Comparison of ENCODE assay signal across 25 cellular contexts in the genomic region with DNA sequence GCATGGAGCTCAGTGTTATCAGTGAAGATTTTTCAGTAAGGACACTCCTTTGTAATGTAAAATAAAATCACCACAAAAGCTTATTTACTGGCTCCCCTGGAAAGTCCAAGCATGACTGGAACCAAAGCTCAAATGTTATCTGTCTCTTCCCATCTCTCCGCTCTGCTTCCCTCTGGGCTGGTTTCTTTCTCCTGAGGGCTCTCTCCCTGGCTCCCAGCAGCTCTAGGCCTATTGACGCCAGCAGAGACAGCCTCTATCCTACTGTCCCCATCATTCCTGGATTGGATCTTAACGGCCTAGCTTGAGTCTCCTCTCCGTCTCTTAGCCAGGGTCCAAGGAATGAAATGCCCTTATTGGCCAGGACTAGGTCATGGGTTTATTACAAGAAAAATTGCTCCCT.
DNase-seq lines count a peak whose midpoint lies in the region; ATAC-seq and TF ChIP-seq lines count a peak whose summit lies in the region.
"Had no signal": no experiment of that assay in that cellular context is flagged by ENCODE, and none has a peak within 500 bp of the region (broad histone marks: within the 10 kb centered on the region; RNA-seq: fewer than 3 reads in every experiment).

No MANE protein-coding gene starts in this region.

- ATAC-seq in HCT116 = no peak
- ATAC-seq in GM19351 (IDR thresholded peaks at IDR 0.05; ENCODE audit: unreplicated experiment) = no peak
- ATAC-seq in GM21367 (IDR thresholded peaks at IDR 0.05; ENCODE audit: unreplicated experiment) = no peak
- ATAC-seq: CD8-positive, alpha-beta T cell; Panc1 had no signal

- H3K27ac ChIP-seq in BLaER1 treated with 17β-estradiol and CSF1 and Interleukin-3, amounts not matched to agents 10 nM and 100 nM = peak overlapping the region in 3 of 11 experiments; percentile 24 to 65 (median 55); a peak in 3 of 22 replicates
- no peak overlapping the region for H3K27ac ChIP-seq in HCT116 (ENCODE audit: low read depth, low read length)
- no peak overlapping the region for H3K27ac ChIP-seq in mesendoderm (ENCODE audit: low read depth, low read length)
- H3K27ac ChIP-seq: C4-2B, KMS-11, RWPE1, SK-N-MC had no signal

- DNase-seq in HCT116 (ENCODE audit: low read depth, low spot score) (no peak), SK-N-DZ (ENCODE audit: low spot score) (peak; percentile 42), mesendoderm (peak; percentile 48), MCF 10A (ENCODE audit: unreplicated experiment) (no peak)
- DNase-seq: AML-193; Caco-2; CD8-positive, alpha-beta T cell; DMS 273 treated with DMSO at 0.1 percent for 48 hours; DND-41; GOT3; NCI-H1092 treated with DMSO at 0.1 percent for 48 hours; NCI-H1436; NCI-H446; NCI-H526; NCI-H82 had no signal

- POLR2A ChIA-PET in HCT116 (lab: Charles Lee) (no interaction called here), MCF 10A (lab: Yijun Ruan, JAX) (no interaction called here)

- intact Hi-C loops in HCT116 (cut with micrococcal nuclease) = no loop called here
- intact Hi-C loops in MCF 10A (cut with micrococcal nuclease) = no loop called here

- peak overlapping the region in 6 of 11 experiments; percentile 1 to 71 (median 50); a peak in 6 of 22 replicates for H3K4me2 ChIP-seq in BLaER1 treated with 17β-estradiol and CSF1 and Interleukin-3, amounts not matched to agents 10 nM and 100 nM
- H3K4me2 ChIP-seq in HCT116 (ENCODE audit: low read length) = no peak overlapping the region
- H3K4me2 ChIP-seq in mesendoderm (ENCODE audit: low read length) = no peak overlapping the region
- H3K4me2 ChIP-seq: KMS-11 had no signal

- H3K79me1 ChIP-seq in mesendoderm (ENCODE audit: low read length) = no peaks in the 10 kb centered on the region

- no peaks in the 10 kb centered on the region for H3K9me2 ChIP-seq in HCT116 (ENCODE audit: insufficient read depth)

- H3K79me2 ChIP-seq in HCT116 (ENCODE audit: insufficient read depth, low read length) = no peaks in the 10 kb centered on the region
- no peaks in the 10 kb centered on the region for H3K79me2 ChIP-seq in mesendoderm (ENCODE audit: control insufficient read depth, insufficient read depth, low read length)

- H4K8ac ChIP-seq in mesendoderm (ENCODE audit: low read depth, low read length) = no peak overlapping the region

- H3K9ac ChIP-seq in BLaER1 treated with 17β-estradiol and CSF1 and Interleukin-3, amounts not matched to agents 10 nM and 100 nM = no peak overlapping the region
- no peak overlapping the region for H3K9ac ChIP-seq in HCT116 (ENCODE audit: low read length)
- no peak overlapping the region for H3K9ac ChIP-seq in mesendoderm (ENCODE audit: low read length)
- H3K9ac ChIP-seq: KMS-11 had no signal

- no peaks in the 10 kb centered on the region for H3K9me3 Mint-ChIP-seq in MCF 10A (ENCODE audit: unreplicated experiment)
- H3K9me3 Mint-ChIP-seq: CD8-positive, alpha-beta T cell; IgD-negative memory B cell; T-helper 1 cell treated with Interleukin-12 subunit alpha and Interleukin-12 subunit beta and Interleukin-4 antibody, amounts not matched to agents 30 μg/mL and 1 μg/mL, for 36 hours had no signal

- H2BK5ac ChIP-seq in mesendoderm (ENCODE audit: low read length) = no peak overlapping the region

- H2BK15ac ChIP-seq in mesendoderm (replicated peaks; ENCODE audit: low read depth) = no peak overlapping the region

- peak overlapping the region; percentile 54 for H2AFZ ChIP-seq in HCT116 (ENCODE audit: low read depth, low read length, poor library complexity, severe bottlenecking)

- H3K27me3 Mint-ChIP-seq in MCF 10A (ENCODE audit: insufficient read depth, unreplicated experiment) = no peaks in the 10 kb centered on the region
- H3K27me3 Mint-ChIP-seq: IgD-negative memory B cell had no signal

- no peak overlapping the region for H2BK120ac ChIP-seq in mesendoderm (ENCODE audit: low read depth, low read length)

- H3K4me1 ChIP-seq in BLaER1 treated with 17β-estradiol and CSF1 and Interleukin-3, amounts not matched to agents 10 nM and 100 nM = peaks cover 0 to 15% (median 4%) of the 10 kb centered on the region in 10 experiments; a peak in 10 of 20 replicates
- peaks cover 0 to 17% of the 10 kb centered on the region in 2 experiments; a peak in 3 of 4 replicates for H3K4me1 ChIP-seq in HCT116 (ENCODE audit: control insufficient read depth in 1 of 2, insufficient read depth in 2 of 2, low read length in 2 of 2)
- no peaks in the 10 kb centered on the region for H3K4me1 ChIP-seq in mesendoderm (ENCODE audit: control insufficient read depth, low read depth, low read length)
- H3K4me1 ChIP-seq: Caco-2 had no signal

- H2AK5ac ChIP-seq in mesendoderm (ENCODE audit: low read length) = no peak overlapping the region

- H3K4ac ChIP-seq in mesendoderm (ENCODE audit: low read depth, low read length) = no peak overlapping the region

- no peaks in the 10 kb centered on the region for H4K20me1 ChIP-seq in BLaER1 treated with 17β-estradiol and CSF1 and Interleukin-3, amounts not matched to agents 10 nM and 100 nM
- no peaks in the 10 kb centered on the region for H4K20me1 ChIP-seq in HCT116 (ENCODE audit: insufficient read depth)

- RAD21 ChIA-PET in HCT116 (lab: Charles Lee; ENCODE audit: low non-redundant PET in 1 of 2, low total read pairs in 2 of 2, uncharacterized antibody in 2 of 2, unreplicated experiment in 2 of 2) = no interaction called here

- H3K4me3 ChIP-seq in BLaER1 treated with 17β-estradiol and CSF1 and Interleukin-3, amounts not matched to agents 10 nM and 100 nM = no peak overlapping the region
- H3K4me3 ChIP-seq in HCT116 (replicated peaks in 1 of 2; ENCODE audit: low read depth in 1 of 2, low read length in 2 of 2) = no peak overlapping the region
- no peak overlapping the region for H3K4me3 ChIP-seq in mesendoderm (ENCODE audit: low read length)
- H3K4me3 ChIP-seq: SK-N-MC had no signal

- BruUV-seq in HCT116 (replicated peaks; lab: Mats Ljungman, UMichigan) = no TSS peak
- BruUV-seq in MCF 10A (replicated peaks; lab: Mats Ljungman, UMichigan) = no TSS peak

- TF ChIP-seq POLR2A in HCT116 (IDR thresholded peaks at IDR 0.05; ENCODE audit: borderline replicate concordance, extremely low read depth, insufficient read depth, insufficient read length) = no peak

- TF ChIP-seq CTCF in HCT116 (IDR thresholded peaks at IDR 0.05 in 2 of 3, conservative IDR thresholded peaks at IDR 0.05 in 1 of 3; ENCODE audit: borderline replicate concordance in 1 of 3, insufficient read depth in 1 of 3, low read depth in 2 of 3, low read length in 2 of 3) (no peak), MCF 10A (IDR thresholded peaks at IDR 0.05; ENCODE audit: unreplicated experiment) (no peak)

- H3K36me3 ChIP-seq in BLaER1 treated with 17β-estradiol and CSF1 and Interleukin-3, amounts not matched to agents 10 nM and 100 nM = no peaks in the 10 kb centered on the region
- H3K36me3 ChIP-seq in HCT116 (ENCODE audit: control insufficient read depth in 1 of 2, insufficient read depth in 2 of 2, low read length in 2 of 2) = no peaks in the 10 kb centered on the region
- H3K36me3 ChIP-seq in mesendoderm (ENCODE audit: control insufficient read depth, insufficient read depth, low read length) = no peaks in the 10 kb centered on the region

- H3K4me1 Mint-ChIP-seq in MCF 10A (ENCODE audit: insufficient read depth, unreplicated experiment) = no peaks in the 10 kb centered on the region
- H3K4me1 Mint-ChIP-seq: IgD-negative memory B cell had no signal

- H3K36me3 Mint-ChIP-seq in MCF 10A (ENCODE audit: insufficient read depth, unreplicated experiment) = no peaks in the 10 kb centered on the region
- H3K36me3 Mint-ChIP-seq: CD8-positive, alpha-beta T cell; IgD-negative memory B cell had no signal

- no peak overlapping the region for H4K5ac ChIP-seq in mesendoderm (ENCODE audit: low read length)

- H3K18ac ChIP-seq in mesendoderm (ENCODE audit: low read length) = no peak overlapping the region

- no peak overlapping the region for H3K4me3 Mint-ChIP-seq in MCF 10A (ENCODE audit: unreplicated experiment)
- H3K4me3 Mint-ChIP-seq: CD8-positive, alpha-beta T cell; IgD-negative memory B cell; T-helper 1 cell treated with Interleukin-12 subunit alpha and Interleukin-12 subunit beta and Interleukin-4 antibody, amounts not matched to agents 30 μg/mL and 1 μg/mL, for 36 hours had no signal

- CTCF ChIA-PET in HCT116 (lab: Charles Lee) = no interaction called here
- CTCF ChIA-PET in MCF 10A (lab: Yijun Ruan, JAX) = interaction anchor here (1.0 kb wide), 1 partner anchor 438 kb away, joined by 3 read pairs; no protein-coding TSS in a partner anchor

- H3K23ac ChIP-seq in mesendoderm (ENCODE audit: low read length) = no peak overlapping the region

- no CpG with 5 or more reads among the region's 4 CpGs for WGBS in mesendoderm (ENCODE audit: extremely low coverage, insufficient coverage, low lambda C conversion rate)

- no peaks in the 10 kb centered on the region for H3K9me3 ChIP-seq in BLaER1 treated with 17β-estradiol and CSF1 and Interleukin-3, amounts not matched to agents 10 nM and 100 nM (replicated peaks in 1 of 11)
- no peaks in the 10 kb centered on the region for H3K9me3 ChIP-seq in HCT116 (ENCODE audit: control insufficient read depth in 1 of 2, insufficient read depth in 1 of 2, low read depth in 1 of 2, low read length in 2 of 2)
- H3K9me3 ChIP-seq: Caco-2 had no signal

- TF ChIP-seq RAD21 in HCT116 (IDR thresholded peaks at IDR 0.05; ENCODE audit: low read depth) = no peak

- H3K56ac ChIP-seq in mesendoderm (ENCODE audit: low read length) = no peak overlapping the region

- H3K27me3 ChIP-seq in BLaER1 treated with 17β-estradiol and CSF1 and Interleukin-3, amounts not matched to agents 10 nM and 100 nM = no peaks in the 10 kb centered on the region
- H3K27me3 ChIP-seq in HCT116 (ENCODE audit: insufficient read depth, low read length) (no peaks in the 10 kb centered on the region), mesendoderm (ENCODE audit: insufficient read depth, low read length, poor library complexity) (no peaks in the 10 kb centered on the region)

- no peak overlapping the region for H3K27ac Mint-ChIP-seq in MCF 10A (ENCODE audit: low read depth, unreplicated experiment)
- H3K27ac Mint-ChIP-seq: CD8-positive, alpha-beta T cell; IgD-negative memory B cell; T-helper 1 cell treated with Interleukin-12 subunit alpha and Interleukin-12 subunit beta and Interleukin-4 antibody, amounts not matched to agents 30 μg/mL and 1 μg/mL, for 36 hours had no signal

TF ChIP-seq in HCT116, 20 proteins besides CTCF, POLR2A, EP300 and RAD21 (continues in another document):
- TF ChIP-seq EZH2phosphoT487 (IDR thresholded peaks at IDR 0.05; ENCODE audit: borderline replicate concordance) = no peak

Comparison
In these comparisons a context has a peak if more than half of its experiments do, and no peak if none do; other contexts are left out.
1. H3K4me2 ChIP-seq: peak in BLaER1 treated with 17β-estradiol and CSF1 and Interleukin-3, amounts not matched to agents 10 nM and 100 nM (6 of 11); none in HCT116 (single experiment) and mesendoderm (single experiment).
2. DNase-seq: peak in SK-N-DZ (single experiment) and mesendoderm (single experiment); none in HCT116 (single experiment) and MCF 10A (single experiment).